Comparison of ENCODE assay signal across 8 cellular contexts in the genomic region with DNA sequence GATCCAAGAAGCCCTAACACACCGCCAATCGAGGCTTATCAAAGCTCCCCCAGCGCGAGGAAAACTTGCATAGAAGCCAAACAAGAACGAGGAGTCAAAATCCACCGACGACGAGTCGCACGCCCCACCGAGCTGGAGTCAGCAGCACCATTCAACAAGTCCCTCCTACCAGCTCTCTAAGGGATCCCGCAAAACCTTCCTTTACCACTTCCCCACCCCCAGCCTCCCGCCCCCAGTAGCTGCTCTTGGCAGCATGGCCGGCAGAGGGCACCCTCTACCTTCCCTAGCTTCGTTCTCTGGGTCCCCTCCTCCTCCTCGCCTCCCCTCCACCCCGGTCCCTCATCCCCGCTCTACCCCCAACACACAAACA. TPM values are rescaled to one million over a fixed set of nuclear protein-coding genes. Genes with fewer than 3 reads are reported as not detected.
DNase-seq lines count a peak whose midpoint lies in the region; ATAC-seq and TF ChIP-seq lines count a peak whose summit lies in the region.

No MANE protein-coding gene starts in this region.

- DNase-seq in AG08395 (ENCODE audit: low spot score), result peak; percentile 92
- peak; percentile 56 for DNase-seq in NCI-H2107 (lab: John Stamatoyannopoulos, UW)
- DNase-seq in dermis blood vessel endothelial cell, result peak; percentile 91
- peak; percentile 66 for DNase-seq in lung (ENCODE audit: low spot score)
- peak; percentile 16 for DNase-seq in stimulated activated CD8-positive, alpha-beta memory T cell treated with anti-CD3 and anti-CD28 coated beads, Interleukin-12 subunit alpha, Interleukin-12 subunit beta, amount 100 ng/mL, for 4 hours (ENCODE audit: low read depth)

- H3K4me1 ChIP-seq in lung (ENCODE audit: control insufficient read depth in 2 of 2, insufficient read depth in 2 of 2, low read length in 2 of 2), result peaks cover 0 to 16% of the 10 kb centered on the region in 2 donors

- H3K9me3 ChIP-seq in lung (ENCODE audit: control insufficient read depth in 2 of 2, insufficient read depth in 1 of 2, low read length in 1 of 2), result peaks cover 0 to 2% of the 10 kb centered on the region in 2 donors

- H3K27ac ChIP-seq in lung (ENCODE audit: low read depth in 1 of 2, low read length in 1 of 2), result no peak overlapping the region

- no peaks in the 10 kb centered on the region for H3K27me3 ChIP-seq in lung (ENCODE audit: control insufficient read depth, insufficient read depth)

- ATAC-seq in GM18499 (IDR thresholded peaks at IDR 0.05; ENCODE audit: insufficient read depth, unreplicated experiment), result peak; percentile 40
- ATAC-seq in HG02885 (IDR thresholded peaks at IDR 0.05; ENCODE audit: poor library complexity, unreplicated experiment), result peak; percentile 72
- ATAC-seq in activated CD4-positive, CD25-positive, alpha-beta regulatory T cell treated with anti-CD3 and anti-CD28 coated beads, Interleukin-2, amount 50 U/mL, for 24 hours, result peak; percentile 65 to 67
- ATAC-seq in lung (ENCODE audit: insufficient read depth, low FRiP score), result peak; percentile 84

- H3K36me3 ChIP-seq in lung (ENCODE audit: control insufficient read depth in 2 of 2, insufficient read depth in 2 of 2, low read length in 2 of 2), result no peaks in the 10 kb centered on the region

- H3K4me3 ChIP-seq in lung, result no peak overlapping the region

- WGBS in lung, 2 donors, result 0 to 2% methylated on average over 18 of the region's 18 CpGs

- peak; percentile 22 for TF ChIP-seq CTCF in lung (IDR thresholded peaks at IDR 0.05; ENCODE audit: control extremely low read depth, extremely low read depth)

RNA-seq across cellular contexts. Expression of a gene that starts 1.4 kb away (rescaled TPM):
- total RNA-seq in dermis blood vessel endothelial cell (0.60 and 0.85 TPM in 2 replicates), lung (1 to 10 TPM; 1.4 TPM)
- 1 to 10 TPM in 1 of 2 donors, under 1 TPM in 1; 0.38 to 1.6 TPM for polyA plus RNA-seq in lung

Comparison
In these comparisons a context has a peak if more than half of its experiments do, and no peak if none do; other contexts are left out.
1. DNase-seq: peak in every context shown above with its lines; median percentile 92 in AG08395; 91 in dermis blood vessel endothelial cell; 66 in lung; 56 in NCI-H2107; 16 in stimulated activated CD8-positive, alpha-beta memory T cell treated with anti-CD3 and anti-CD28 coated beads, Interleukin-12 subunit alpha, Interleukin-12 subunit beta, amount 100 ng/mL, for 4 hours.